Comparison of ENCODE assay signal across 11 cellular contexts in the genomic region with DNA sequence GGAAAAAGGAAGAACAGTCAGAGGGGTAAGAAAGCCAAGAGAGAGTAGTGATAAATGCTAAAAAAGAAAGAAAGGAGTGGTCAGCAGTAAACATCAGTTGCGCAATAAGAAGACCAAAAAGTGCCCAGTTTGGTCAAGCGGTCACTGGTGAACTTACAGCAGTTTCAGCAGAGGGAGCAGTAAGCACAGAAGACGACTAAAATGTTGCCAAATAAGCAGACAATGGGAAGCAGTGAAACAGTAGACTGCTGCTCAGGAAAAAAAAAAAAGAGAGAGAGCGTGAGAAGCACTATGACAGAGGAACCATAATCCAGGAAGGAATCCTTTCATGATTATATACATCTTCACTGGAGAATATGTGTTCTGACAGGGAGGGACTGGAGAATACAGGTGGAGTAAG. TPM values are rescaled to one million over a fixed set of nuclear protein-coding genes. Genes with fewer than 3 reads are reported as not detected.
DNase-seq lines count a peak whose midpoint lies in the region; ATAC-seq and TF ChIP-seq lines count a peak whose summit lies in the region.
"Had no signal": no experiment of that assay in that cellular context is flagged by ENCODE, and none has a peak within 500 bp of the region (broad histone marks: within the 10 kb centered on the region; RNA-seq: fewer than 3 reads in every experiment).

No MANE protein-coding gene starts in this region.

- intact Hi-C loops in left ventricle myocardium superior (cut with micrococcal nuclease) (loop anchor here (5.0 kb wide), 1 partner anchor 220 kb away; no protein-coding TSS in a partner anchor), sciatic nerve (cut with DNase I) (no loop called here)

- peak; percentile 37 for TF ChIP-seq CTCF in cardiac fibroblast (IDR thresholded peaks at IDR 0.05; ENCODE audit: low read depth, low read length)

- in situ Hi-C loops in G401 (cut with HindIII; ENCODE audit: low sequenced_read_pairs), result no loop called here

- no peak overlapping the region for H3K4me3 ChIP-seq in cardiac fibroblast (replicated peaks in 1 of 2; ENCODE audit: low read depth in 2 of 2, low read length in 2 of 2)

- peak; percentile 74 for ATAC-seq in left ventricle myocardium superior
- ATAC-seq in sciatic nerve, result peak; percentile 94
- ATAC-seq in GM21576 (IDR thresholded peaks at IDR 0.05; ENCODE audit: unreplicated experiment), result no peak

- peak; percentile 21 for DNase-seq in G401 (ENCODE audit: low spot score)
- DNase-seq in cardiac fibroblast (ENCODE audit: low read depth in 2 of 2), result peak; percentile 81
- DNase-seq in left ventricle myocardium superior, result no peak
- DNase-seq in sciatic nerve (ENCODE audit: low spot score), result no peak
- no peak for DNase-seq in NAMALWA (ENCODE audit: low spot score)
- DNase-seq in NCI-H146 treated with DMSO at 0.1 percent for 48 hours (lab: John Stamatoyannopoulos, UW; ENCODE audit: unreplicated experiment), result no peak
- DNase-seq in activated gamma-delta T cell (lab: John Stamatoyannopoulos, UW), result no peak
- DNase-seq: DMS153, NCI-H510A, T-helper 9 cell had no signal

RNA-seq across cellular contexts. Expression of a gene that starts 45.8 kb away (rescaled TPM):
- total RNA-seq in G401 (2014; rRNA removed; shearing (Covaris generic)), result 107 and 150 TPM in 2 replicates
- 46.6 TPM for total RNA-seq in left ventricle myocardium superior
- 108 TPM for total RNA-seq in sciatic nerve

Comparison
In these comparisons a context has a peak if more than half of its experiments do, and no peak if none do; other contexts are left out.
1. DNase-seq: peak in G401 (single experiment) and cardiac fibroblast (2 of 2); none in left ventricle myocardium superior (single experiment), sciatic nerve (single experiment), NAMALWA (single experiment), NCI-H146 treated with DMSO at 0.1 percent for 48 hours (single experiment) and activated gamma-delta T cell (single experiment).